Comparison of ENCODE assay signal across 14 cellular contexts in genomic region chr6:127290391-127290963, GRCh38. TPM values are rescaled to one million over a fixed set of nuclear protein-coding genes. Genes with fewer than 3 reads are reported as not detected.
A peak's percentile ranks its signal among the peaks of the same experiment; 100 is the strongest.
DNase-seq lines count a peak whose midpoint lies in the region; ATAC-seq, FAIRE-seq and TF ChIP-seq lines count a peak whose summit lies in the region.
"Had no signal": no experiment of that assay in that cellular context is flagged by ENCODE, and none has a peak within 500 bp of the region (broad histone marks: within the 10 kb centered on the region; RNA-seq: fewer than 3 reads in every experiment).

No MANE protein-coding gene starts in this region.

- SMC1A ChIA-PET in GM12878 (lab: Charles Lee; ENCODE audit: uncharacterized antibody, unreplicated experiment) = interaction anchor here (0.8 to 3.6 kb wide), 13 partner anchors 9 to 226 kb away, joined by 4 to 29 read pairs (median 7); partner anchors contain the start of gene RNF146

- no peak overlapping the region for H3K9ac ChIP-seq in GM12878 (ENCODE audit: control insufficient read depth, insufficient read depth, low read length)
- H3K9ac ChIP-seq in HepG2 (ENCODE audit: insufficient read depth, low read depth, low read length) = no peak overlapping the region
- H3K9ac ChIP-seq: GM23248 had no signal

- in situ Hi-C loops in GM12878 (cut with MboI) = loop anchor here (25.0 kb wide), 1 partner anchor 1503 kb away; the partner anchor contains the start of gene NCOA7
- in situ Hi-C loops in HepG2 (cut with HindIII; ENCODE audit: extremely low pct_ligation_motif_present, low pct_unique_long_range_greater_than_20kb) = no loop called here

- TF ChIP-seq POLR2A in GM12878 (IDR thresholded peaks at IDR 0.05; ENCODE audit: low read depth, low read length) = no peak
- no peak for TF ChIP-seq POLR2A in HepG2 (IDR thresholded peaks at IDR 0.05; ENCODE audit: insufficient read depth in 1 of 2, low read depth in 2 of 2, low read length in 2 of 2)

- H3K4me3 Mint-ChIP-seq in activated naive CD4-positive, alpha-beta T cell treated with anti-CD3 and anti-CD28 coated beads, Interleukin-2, amount 10 ng/mL, durations not matched to agents 7 days and 5 days = no peak overlapping the region
- no peak overlapping the region for H3K4me3 Mint-ChIP-seq in activated naive CD4-positive, alpha-beta T cell treated with anti-CD3 and anti-CD28 coated beads for 36 hours
- no peak overlapping the region for H3K4me3 Mint-ChIP-seq in type B pancreatic cell

- no peaks in the 10 kb centered on the region for H3K9me3 ChIP-seq in GM12878 (replicated peaks; ENCODE audit: control insufficient read depth, insufficient read depth, low read length)
- H3K9me3 ChIP-seq in aorta (ENCODE audit: control insufficient read depth, low read length) = no peaks in the 10 kb centered on the region
- no peaks in the 10 kb centered on the region for H3K9me3 ChIP-seq in HepG2 (ENCODE audit: low read length)

- H3K79me2 ChIP-seq in GM12878 (ENCODE audit: control insufficient read depth, insufficient read depth, low read length) = no peaks in the 10 kb centered on the region
- H3K79me2 ChIP-seq in HepG2 (ENCODE audit: insufficient read depth, low read length) = no peaks in the 10 kb centered on the region

- H2AFZ ChIP-seq in GM12878 (ENCODE audit: control insufficient read depth, low read depth, low read length) (no peak overlapping the region), HepG2 (ENCODE audit: low read length) (no peak overlapping the region)
- H2AFZ ChIP-seq: GM23248 had no signal

- H3K27me3 ChIP-seq in GM12878 (replicated peaks in 1 of 2; ENCODE audit: control insufficient read depth in 2 of 2, insufficient read depth in 2 of 2, low read length in 1 of 2) = no peaks in the 10 kb centered on the region
- H3K27me3 ChIP-seq in aorta (ENCODE audit: control insufficient read depth in 1 of 2, insufficient read depth in 2 of 2, low read length in 1 of 2) = no peaks in the 10 kb centered on the region
- H3K27me3 ChIP-seq in HepG2 (ENCODE audit: control insufficient read depth in 1 of 2, insufficient read depth in 2 of 2, low read length in 2 of 2) = no peaks in the 10 kb centered on the region

- peaks cover 20% of the 10 kb centered on the region for H3K4me1 Mint-ChIP-seq in activated naive CD4-positive, alpha-beta T cell treated with anti-CD3 and anti-CD28 coated beads, Interleukin-2, amount 10 ng/mL, durations not matched to agents 7 days and 5 days
- peaks cover 47% of the 10 kb centered on the region for H3K4me1 Mint-ChIP-seq in activated naive CD4-positive, alpha-beta T cell treated with anti-CD3 and anti-CD28 coated beads for 36 hours (ENCODE audit: low read depth)
- H3K4me1 Mint-ChIP-seq in type B pancreatic cell (ENCODE audit: unreplicated experiment) = peaks cover 12% of the 10 kb centered on the region

- FAIRE-seq in GM12878 (lab: Jason Lieb, UNC) = no peak
- FAIRE-seq in HepG2 (lab: Jason Lieb, UNC) = no peak

- H3K9me3 Mint-ChIP-seq in activated naive CD4-positive, alpha-beta T cell treated with anti-CD3 and anti-CD28 coated beads, Interleukin-2, amount 10 ng/mL, durations not matched to agents 7 days and 5 days = no peaks in the 10 kb centered on the region
- H3K9me3 Mint-ChIP-seq in activated naive CD4-positive, alpha-beta T cell treated with anti-CD3 and anti-CD28 coated beads for 36 hours = no peaks in the 10 kb centered on the region
- H3K9me3 Mint-ChIP-seq in type B pancreatic cell = no peaks in the 10 kb centered on the region

- TF ChIP-seq RAD21 in GM12878 (IDR thresholded peaks at IDR 0.05; ENCODE audit: insufficient read depth, low read depth, low read length) (no peak), HepG2 (CRISPR knock-in tag; IDR thresholded peaks at IDR 0.05) (no peak)

- H3K4me1 ChIP-seq in GM12878 (ENCODE audit: control insufficient read depth, insufficient read depth, low read length) (peaks cover 13% of the 10 kb centered on the region; the same call in 1 of the 2 replicates), aorta (ENCODE audit: control insufficient read depth in 1 of 2, insufficient read depth in 2 of 2, low read length in 2 of 2) (peaks cover 0 to 4% of the 10 kb centered on the region in 2 donors), HepG2 (ENCODE audit: insufficient read depth, low read length) (no peaks in the 10 kb centered on the region)

- H3K36me3 ChIP-seq in GM12878 (ENCODE audit: control insufficient read depth in 2 of 2, insufficient read depth in 2 of 2, low read length in 1 of 2) (peaks cover 6 to 8% of the 10 kb centered on the region in 2 experiments; a peak in 3 of 4 replicates), aorta (ENCODE audit: control insufficient read depth in 1 of 2, insufficient read depth in 2 of 2, low read length in 1 of 2) (peaks cover 6 to 8% of the 10 kb centered on the region in 2 donors), HepG2 (replicated peaks in 1 of 2; ENCODE audit: control insufficient read depth in 1 of 2, insufficient read depth in 2 of 2, low read length in 2 of 2) (peaks cover 10 to 15% of the 10 kb centered on the region in 2 experiments; a peak in 4 of 5 replicates)

- no peak overlapping the region for H3K27ac ChIP-seq in GM12878 (ENCODE audit: control insufficient read depth, insufficient read depth)
- H3K27ac ChIP-seq in aorta (ENCODE audit: low read depth in 1 of 2, low read length in 2 of 2) = no peak overlapping the region
- H3K27ac ChIP-seq in HepG2 (ENCODE audit: extremely low read length, insufficient read depth, low read length) = no peak overlapping the region
- H3K27ac ChIP-seq: GM23248, VCaP had no signal

- no peaks in the 10 kb centered on the region for H4K20me1 ChIP-seq in GM12878 (ENCODE audit: control insufficient read depth, insufficient read depth)
- H4K20me1 ChIP-seq in HepG2 (ENCODE audit: insufficient read depth, low read length) = no peaks in the 10 kb centered on the region

- TF ChIP-seq CTCF in GM12878 (IDR thresholded peaks at IDR 0.05 in 2 of 3, conservative IDR thresholded peaks at IDR 0.05 in 1 of 3; ENCODE audit: control insufficient read depth in 2 of 3, extremely low read depth in 1 of 3, insufficient read depth in 1 of 3, low read depth in 3 of 3, low read length in 3 of 3) (no peak), type B pancreatic cell (conservative IDR thresholded peaks at IDR 0.05) (no peak), HepG2 (CRISPR knock-in tag; IDR thresholded peaks at IDR 0.05) (no peak)

- POLR2A ChIA-PET in GM12878 (lab: Charles Lee) = interaction anchor here (0.6 to 3.3 kb wide), 5 partner anchors 9 to 1493 kb away, joined by 3 to 24 read pairs (median 4); partner anchors contain the start of gene RNF146
- POLR2A ChIA-PET in HepG2 (lab: Yijun Ruan, JAX) = interaction anchor here (1.1 kb wide), 1 partner anchor 24 kb away, joined by 6 read pairs; the partner anchor contains the start of gene RNF146

- BruUV-seq in GM12878 (replicated peaks; lab: Mats Ljungman, UMichigan) (no TSS peak), HepG2 (replicated peaks; lab: Mats Ljungman, UMichigan) (no TSS peak)

- H3K4me2 ChIP-seq in GM12878 (ENCODE audit: control insufficient read depth, insufficient read depth) (0 out of 2 replicates have a peak overlapping the region, but pooled peaks have one; percentile 14), HepG2 (ENCODE audit: low read depth, low read length) (no peak overlapping the region)

- no peaks in the 10 kb centered on the region for H3K27me3 Mint-ChIP-seq in activated naive CD4-positive, alpha-beta T cell treated with anti-CD3 and anti-CD28 coated beads, Interleukin-2, amount 10 ng/mL, durations not matched to agents 7 days and 5 days
- H3K27me3 Mint-ChIP-seq in activated naive CD4-positive, alpha-beta T cell treated with anti-CD3 and anti-CD28 coated beads for 36 hours (ENCODE audit: low read depth) = no peaks in the 10 kb centered on the region
- H3K27me3 Mint-ChIP-seq in type B pancreatic cell = no peaks in the 10 kb centered on the region

- peak overlapping the region; percentile 59 for H3K27ac Mint-ChIP-seq in activated naive CD4-positive, alpha-beta T cell treated with anti-CD3 and anti-CD28 coated beads, Interleukin-2, amount 10 ng/mL, durations not matched to agents 7 days and 5 days
- H3K27ac Mint-ChIP-seq in activated naive CD4-positive, alpha-beta T cell treated with anti-CD3 and anti-CD28 coated beads for 36 hours = no peak overlapping the region
- peak overlapping the region; percentile 3 for H3K27ac Mint-ChIP-seq in type B pancreatic cell

- intact Hi-C loops in activated naive CD4-positive, alpha-beta T cell treated with anti-CD3 and anti-CD28 coated beads for 36 hours (cut with micrococcal nuclease) = no loop called here
- intact Hi-C loops in GM12878 (cut with micrococcal nuclease; ENCODE audit: unreplicated experiment) (loop anchor here (2.0 kb wide), 1 partner anchor 24 kb away; the partner anchor contains the start of gene RNF146), aorta (cut with DNase I) (no loop called here), HepG2 (cut with micrococcal nuclease; ENCODE audit: unreplicated experiment) (no loop called here)

- no peak for DNase-seq in activated naive CD4-positive, alpha-beta T cell treated with anti-CD3 and anti-CD28 coated beads, Interleukin-2, amount 10 ng/mL, durations not matched to agents 7 days and 5 days
- no peak for DNase-seq in activated naive CD4-positive, alpha-beta T cell treated with anti-CD3 and anti-CD28 coated beads for 36 hours
- no peak for DNase-seq in GM12878 (ENCODE audit: low read depth, low spot score)
- no peak for DNase-seq in type B pancreatic cell (ENCODE audit: extremely low spot score, unreplicated experiment)
- DNase-seq in stimulated activated CD4-positive, alpha-beta T cell treated with anti-CD3 and anti-CD28 coated beads, Interleukin-15, amount 100 ng/mL, for 24 hours = no peak
- no peak for DNase-seq in aorta
- no peak for DNase-seq in HepG2 (ENCODE audit: low spot score)
- DNase-seq: ACHN, amniotic stem cell, GM23248, NCI-H2107, occipital lobe had no signal

- RAD21 ChIA-PET in GM12878 (lab: Charles Lee; ENCODE audit: unreplicated experiment) = interaction anchor here (0.7 to 4.3 kb wide), 10 partner anchors 10 to 132 kb away, joined by 3 to 20 read pairs (median 6); partner anchors contain the start of gene RNF146

- H3K36me3 Mint-ChIP-seq in activated naive CD4-positive, alpha-beta T cell treated with anti-CD3 and anti-CD28 coated beads, Interleukin-2, amount 10 ng/mL, durations not matched to agents 7 days and 5 days = peaks cover 47% of the 10 kb centered on the region
- H3K36me3 Mint-ChIP-seq in activated naive CD4-positive, alpha-beta T cell treated with anti-CD3 and anti-CD28 coated beads for 36 hours (ENCODE audit: low read depth) = peaks cover 37% of the 10 kb centered on the region
- peaks cover 28% of the 10 kb centered on the region for H3K36me3 Mint-ChIP-seq in type B pancreatic cell

- H3K4me3 ChIP-seq in GM12878 (no peak overlapping the region; the same call in 1 of the 2 replicates), aorta (ENCODE audit: low read length in 2 of 2) (peak overlapping the region in 1 of 2 donors; percentile 18), HepG2 (replicated peaks in 1 of 3; ENCODE audit: insufficient read depth in 1 of 3, low read depth in 2 of 3, low read length in 3 of 3) (no peak overlapping the region)
- H3K4me3 ChIP-seq: GM23248 had no signal

- TF ChIP-seq EP300 in GM12878 (IDR thresholded peaks at IDR 0.05; ENCODE audit: borderline replicate concordance in 1 of 2, control insufficient read depth in 1 of 2, low read depth in 2 of 2, low read length in 2 of 2) (no peak), HepG2 (IDR thresholded peaks at IDR 0.05; ENCODE audit: low read depth in 2 of 2, low read length in 2 of 2) (no peak), HepG2 (CRISPR knock-in tag; IDR thresholded peaks at IDR 0.05; ENCODE audit: borderline replicate concordance) (no peak)

- CTCF ChIA-PET in activated naive CD4-positive, alpha-beta T cell treated with anti-CD3 and anti-CD28 coated beads, Interleukin-2, amount 10 ng/mL, durations not matched to agents 7 days and 5 days (lab: Charles Lee) = interaction anchor here (0.9 to 5.3 kb wide), 4 partner anchors 10 to 226 kb away, joined by 3 to 26 read pairs (median 8); partner anchors contain the start of gene RNF146
- CTCF ChIA-PET in activated naive CD4-positive, alpha-beta T cell treated with anti-CD3 and anti-CD28 coated beads for 36 hours (lab: Charles Lee) = interaction anchor here (1.0 to 2.8 kb wide), 5 partner anchors 15 to 256 kb away, joined by 3 to 12 read pairs (median 4); partner anchors contain the start of gene RNF146
- CTCF ChIA-PET in GM12878 (lab: Yijun Ruan, JAX) (interaction anchor here (0.9 to 3.7 kb wide), 14 partner anchors 9 to 193 kb away, joined by 3 to 25 read pairs (median 4); partner anchors contain the start of gene RNF146), HepG2 (lab: Yijun Ruan, JAX; ENCODE audit: low intra/inter-chr PET ratio, low total read pairs) (no interaction called here)

- 50% methylated on average over 2 of the region's 2 CpGs for WGBS in GM12878 (ENCODE audit: insufficient coverage, insufficient replicate concordance, low lambda C conversion rate, missing lambda C conversion rate)
- whole genome bisulfite sequencing in aorta, 2 donors = 64 to 73% methylated on average over 2 of the region's 2 CpGs
- 91% methylated on average over 2 of the region's 2 CpGs for WGBS in HepG2 (ENCODE audit: low lambda C conversion rate)

- ATAC-seq in HG03039 (IDR thresholded peaks at IDR 0.05; ENCODE audit: unreplicated experiment) (peak; percentile 43), GM12878 (peak; percentile 55), aorta (ENCODE audit: low FRiP score) (no peak), HepG2 (no peak)

RNA-seq across cellular contexts. Expression of gene RNF146, which starts 23.8 kb away (rescaled TPM):
- total RNA-seq in activated naive CD4-positive, alpha-beta T cell treated with anti-CD3 and anti-CD28 coated beads for 36 hours = 10 to 100 TPM in 1 of 2 experiments, 1 to 10 TPM in 1; 9.7 to 10.8 TPM
- 53.0 and 53.9 TPM in 2 replicates for total RNA-seq in GM12878 (2013; cell fraction: nucleolus; rRNA removed)
- total RNA-seq in GM12878 (2014; rRNA removed) (15.4 and 20.2 TPM in 2 replicates), GM12878 (2014; rRNA removed; fragmentation: Illumina TruSeq; extraction: Trizol) (17.9 and 20.6 TPM in 2 replicates), GM12878 (2021) (15.8 and 16.0 TPM in 2 replicates), type B pancreatic cell (ENCODE audit: low replicate concordance) (32.3 and 46.8 TPM in 2 replicates), aorta (10 to 100 TPM; 63.9 to 65.2 TPM), HepG2 (2016; rRNA removed; fragmentation: Illumina TruSeq; extraction: Trizol) (18.8 and 22.2 TPM in 2 replicates)
- 8.8 TPM for polyA plus RNA-seq in GM12878 (2011; ENCODE audit: low read depth)
- polyA plus RNA-seq in GM12878 (2011; rRNA removed) (33.0 and 44.4 TPM in 2 replicates), GM12878 (2014; fragmentation: Illumina TruSeq; extraction: Trizol) (18.0 and 25.0 TPM in 2 replicates), GM12878 (2014; fragmentation: Nextera tagmentation; extraction: Ambion mirVana) (10 to 100 TPM in 1 of 2 experiments, 1 to 10 TPM in 1; 9.3 to 12.4 TPM), GM12878 (2014; rRNA removed) (18.6 and 21.9 TPM in 2 replicates), GM12878 (2016; fragmentation: Nextera tagmentation; extraction: Ambion mirVana) (10 to 100 TPM; 17.7 to 18.0 TPM), aorta (10 to 100 TPM; 60.3 to 60.7 TPM), HepG2 (2011; rRNA removed) (27.6 and 28.1 TPM in 2 replicates)
- 14.5 and 15.3 TPM in 2 replicates for polyA plus RNA-seq in GM12878 (2011; cell fraction: cytosol; rRNA removed)
- polyA plus RNA-seq in GM12878 (2011; cell fraction: nucleus; rRNA removed) = 31.3 and 42.4 TPM in 2 replicates
- polyA plus RNA-seq in GM12878 (2012) = 12.5 and 16.2 TPM in 2 replicates
- polyA minus RNA-seq in GM12878 (2011; rRNA and poly(A)+ RNA removed) = 21.8 and 26.9 TPM in 2 replicates
- polyA minus RNA-seq in GM12878 (2011; cell fraction: cytosol; rRNA and poly(A)+ RNA removed) = 5.5 and 6.1 TPM in 2 replicates
- 22.0 and 23.5 TPM in 2 replicates for polyA minus RNA-seq in GM12878 (2011; cell fraction: nucleus; rRNA and poly(A)+ RNA removed)
- 4.7 and 5.0 TPM in 2 replicates for total RNA-seq in HepG2 (2016; cell fraction: cytosol; rRNA removed; fragmentation: Illumina TruSeq; extraction: Trizol; ENCODE audit: low read depth)
- total RNA-seq in HepG2 (2016; cell fraction: insoluble cytoplasmic fraction; rRNA removed; fragmentation: Illumina TruSeq; extraction: Trizol) = 19.1 and 22.6 TPM in 2 replicates
- 10.8 and 12.9 TPM in 2 replicates for total RNA-seq in HepG2 (2016; cell fraction: membrane; rRNA removed; fragmentation: Illumina TruSeq; extraction: Trizol)
- total RNA-seq in HepG2 (2016; cell fraction: nucleus; rRNA removed; fragmentation: Illumina TruSeq; extraction: Trizol) = 32.3 and 33.0 TPM in 2 replicates
- polyA plus RNA-seq in HepG2 (2011; cell fraction: cytosol; rRNA removed) = 9.8 and 15.1 TPM in 2 replicates
- polyA plus RNA-seq in HepG2 (2011; cell fraction: nucleus; rRNA removed) = 43.6 and 59.3 TPM in 2 replicates
- 23.1 and 25.4 TPM in 2 replicates for polyA plus RNA-seq in HepG2 (2012)
- 1.9 and 2.4 TPM in 2 replicates for polyA plus RNA-seq in HepG2 (2016; cell fraction: cytosol; fragmentation: Illumina TruSeq; extraction: Trizol; ENCODE audit: low read depth)
- polyA plus RNA-seq in HepG2 (2016; cell fraction: insoluble cytoplasmic fraction; fragmentation: Illumina TruSeq; extraction: Trizol; ENCODE audit: low read depth) = 24.7 and 26.9 TPM in 2 replicates
- 6.4 and 7.8 TPM in 2 replicates for polyA plus RNA-seq in HepG2 (2016; cell fraction: membrane; fragmentation: Illumina TruSeq; extraction: Trizol; ENCODE audit: low read depth)
- 45.3 and 49.8 TPM in 2 replicates for polyA plus RNA-seq in HepG2 (2016; cell fraction: nucleus; fragmentation: Illumina TruSeq; extraction: Trizol; ENCODE audit: insufficient read depth, low read depth)
- 8.2 and 13.6 TPM in 2 replicates for polyA minus RNA-seq in HepG2 (2011; rRNA and poly(A)+ RNA removed; ENCODE audit: low replicate concordance)
- 13.3 and 13.5 TPM in 2 replicates for polyA minus RNA-seq in HepG2 (2011; cell fraction: cytosol; rRNA and poly(A)+ RNA removed)
- 60.1 and 87.3 TPM in 2 replicates for polyA minus RNA-seq in HepG2 (2011; cell fraction: nucleus; rRNA and poly(A)+ RNA removed)

RNA-seq across cellular contexts. Expression of gene ECHDC1, which starts 52.9 kb away (rescaled TPM):
- 10 to 100 TPM; 40.1 to 41.4 TPM for total RNA-seq in activated naive CD4-positive, alpha-beta T cell treated with anti-CD3 and anti-CD28 coated beads for 36 hours
- 154 and 165 TPM in 2 replicates for total RNA-seq in GM12878 (2013; cell fraction: nucleolus; rRNA removed)
- total RNA-seq in GM12878 (2014; rRNA removed) (46.2 and 48.6 TPM in 2 replicates), GM12878 (2014; rRNA removed; fragmentation: Illumina TruSeq; extraction: Trizol) (67.8 and 69.8 TPM in 2 replicates), GM12878 (2021) (49.5 and 57.0 TPM in 2 replicates), type B pancreatic cell (ENCODE audit: low replicate concordance) (40.5 and 48.4 TPM in 2 replicates), aorta (10 to 100 TPM; 28.2 to 44.0 TPM), HepG2 (2016; rRNA removed; fragmentation: Illumina TruSeq; extraction: Trizol) (98.1 and 143 TPM in 2 replicates)
- 41.8 TPM for polyA plus RNA-seq in GM12878 (2011; ENCODE audit: low read depth)
- polyA plus RNA-seq in GM12878 (2011; rRNA removed) (52.3 and 87.7 TPM in 2 replicates), GM12878 (2014; fragmentation: Illumina TruSeq; extraction: Trizol) (85.8 and 123 TPM in 2 replicates), GM12878 (2014; fragmentation: Nextera tagmentation; extraction: Ambion mirVana) (10 to 100 TPM; 71.6 to 85.4 TPM), GM12878 (2014; rRNA removed) (41.8 and 51.2 TPM in 2 replicates), GM12878 (2016; fragmentation: Nextera tagmentation; extraction: Ambion mirVana) (100 to 1,000 TPM; 106 to 111 TPM), aorta (10 to 100 TPM; 32.8 to 49.0 TPM), HepG2 (2011; rRNA removed) (25.4 and 32.8 TPM in 2 replicates)
- polyA plus RNA-seq in GM12878 (2011; cell fraction: cytosol; rRNA removed) = 16.8 and 19.9 TPM in 2 replicates
- 23.3 and 24.7 TPM in 2 replicates for polyA plus RNA-seq in GM12878 (2011; cell fraction: nucleus; rRNA removed)
- 37.6 and 45.2 TPM in 2 replicates for polyA plus RNA-seq in GM12878 (2012)
- 28.8 and 40.7 TPM in 2 replicates for polyA minus RNA-seq in GM12878 (2011; rRNA and poly(A)+ RNA removed)
- 10.9 and 29.3 TPM in 2 replicates for polyA minus RNA-seq in GM12878 (2011; cell fraction: cytosol; rRNA and poly(A)+ RNA removed)
- polyA minus RNA-seq in GM12878 (2011; cell fraction: nucleus; rRNA and poly(A)+ RNA removed) = 28.0 and 38.0 TPM in 2 replicates
- total RNA-seq in HepG2 (2016; cell fraction: cytosol; rRNA removed; fragmentation: Illumina TruSeq; extraction: Trizol; ENCODE audit: low read depth) = 13.1 and 17.5 TPM in 2 replicates
- total RNA-seq in HepG2 (2016; cell fraction: insoluble cytoplasmic fraction; rRNA removed; fragmentation: Illumina TruSeq; extraction: Trizol) = 93.2 and 152 TPM in 2 replicates
- 28.7 and 33.7 TPM in 2 replicates for total RNA-seq in HepG2 (2016; cell fraction: membrane; rRNA removed; fragmentation: Illumina TruSeq; extraction: Trizol)
- total RNA-seq in HepG2 (2016; cell fraction: nucleus; rRNA removed; fragmentation: Illumina TruSeq; extraction: Trizol) = 73.0 and 77.3 TPM in 2 replicates
- 14.2 and 20.3 TPM in 2 replicates for polyA plus RNA-seq in HepG2 (2011; cell fraction: cytosol; rRNA removed)
- 12.5 and 14.9 TPM in 2 replicates for polyA plus RNA-seq in HepG2 (2011; cell fraction: nucleus; rRNA removed)
- polyA plus RNA-seq in HepG2 (2012) = 50.4 and 56.6 TPM in 2 replicates
- 17.0 and 21.2 TPM in 2 replicates for polyA plus RNA-seq in HepG2 (2016; cell fraction: cytosol; fragmentation: Illumina TruSeq; extraction: Trizol; ENCODE audit: low read depth)
- 148 and 165 TPM in 2 replicates for polyA plus RNA-seq in HepG2 (2016; cell fraction: insoluble cytoplasmic fraction; fragmentation: Illumina TruSeq; extraction: Trizol; ENCODE audit: low read depth)
- polyA plus RNA-seq in HepG2 (2016; cell fraction: membrane; fragmentation: Illumina TruSeq; extraction: Trizol; ENCODE audit: low read depth) = 30.8 and 32.0 TPM in 2 replicates
- polyA plus RNA-seq in HepG2 (2016; cell fraction: nucleus; fragmentation: Illumina TruSeq; extraction: Trizol; ENCODE audit: insufficient read depth, low read depth) = 73.1 and 75.7 TPM in 2 replicates
- polyA minus RNA-seq in HepG2 (2011; rRNA and poly(A)+ RNA removed; ENCODE audit: low replicate concordance) = 6.4 and 6.9 TPM in 2 replicates
- polyA minus RNA-seq in HepG2 (2011; cell fraction: cytosol; rRNA and poly(A)+ RNA removed) = 16.4 and 21.5 TPM in 2 replicates
- polyA minus RNA-seq in HepG2 (2011; cell fraction: nucleus; rRNA and poly(A)+ RNA removed) = 84.5 and 92.7 TPM in 2 replicates

Comparison
In these comparisons a context has a peak if more than half of its experiments do, and no peak if none do; other contexts are left out.
1. ATAC-seq: peak in HG03039 (single experiment) and GM12878 (single experiment); none in aorta (single experiment) and HepG2 (single experiment).